In genomic region chr2:218271865-218272530, GRCh38 we compare ENCODE assay signal across 9 cellular contexts. TPM values are rescaled to one million over a fixed set of nuclear protein-coding genes. Genes with fewer than 3 reads are reported as not detected.
A peak's percentile ranks its signal among the peaks of the same experiment; 100 is the strongest.
DNase-seq lines count a peak whose midpoint lies in the region; ATAC-seq and TF ChIP-seq lines count a peak whose summit lies in the region.
"Had no signal": no experiment of that assay in that cellular context is flagged by ENCODE, and none has a peak within 500 bp of the region (broad histone marks: within the 10 kb centered on the region; RNA-seq: fewer than 3 reads in every experiment).

No MANE protein-coding gene starts in this region.

- in situ Hi-C loops in gastrocnemius medialis (cut with MboI; ENCODE audit: low sequenced_read_pairs in 4 of 4): loop anchor here in 2 of 4 donors (10.0 kb wide), 2 partner anchors 123 to 293 kb away; partner anchors contain the start of genes CNOT9 (in 1 of the 2), CTDSP1 (in 1 of the 2) and USP37 (in 1 of the 2)
- in situ Hi-C loops in G401 (cut with HindIII; ENCODE audit: low sequenced_read_pairs): no loop called here

- H3K27ac ChIP-seq in DOHH2 (ENCODE audit: low read depth, low read length) (no peak overlapping the region), Peyer's patch (peak overlapping the region; percentile 47 to 83 (median 68)), esophagus muscularis mucosa (replicated peaks in 1 of 4) (peak overlapping the region; percentile 73 to 79 (median 76)), gastrocnemius medialis (peak overlapping the region; percentile 78 to 90 (median 83))
- H3K27ac ChIP-seq: SJSA1 had no signal

- H3K4me1 ChIP-seq in DOHH2 (ENCODE audit: control insufficient read depth, low read length) (peaks cover 30% of the 10 kb centered on the region), Peyer's patch (peaks cover 0 to 55% (median 24%) of the 10 kb centered on the region in 4 donors), esophagus muscularis mucosa (peaks cover 47 to 77% (median 51%) of the 10 kb centered on the region in 4 donors), gastrocnemius medialis (peaks cover 38 to 51% of the 10 kb centered on the region in 2 donors)

- peaks cover 56% of the 10 kb centered on the region for H3K36me3 ChIP-seq in DOHH2 (ENCODE audit: control insufficient read depth, low read length)
- H3K36me3 ChIP-seq in Peyer's patch: peaks cover 0 to 46% (median 3%) of the 10 kb centered on the region in 3 donors
- H3K36me3 ChIP-seq in esophagus muscularis mucosa: peaks cover 35 to 55% (median 47%) of the 10 kb centered on the region in 4 donors
- peaks cover 0 to 43% of the 10 kb centered on the region in 2 donors for H3K36me3 ChIP-seq in gastrocnemius medialis

- peak overlapping the region; percentile 97 for H3K4me2 ChIP-seq in DOHH2 (ENCODE audit: low read length)

- TF ChIP-seq CTCF in DOHH2 (IDR thresholded peaks at IDR 0.05; ENCODE audit: low read depth, low read length, poor library complexity, severe bottlenecking): no peak
- TF ChIP-seq CTCF in Peyer's patch (IDR thresholded peaks at IDR 0.05): peak in 1 of 6 experiments; percentile 16
- no peak for TF ChIP-seq CTCF in esophagus muscularis mucosa (IDR thresholded peaks at IDR 0.05)
- no peak for TF ChIP-seq CTCF in gastrocnemius medialis (IDR thresholded peaks at IDR 0.05 in 4 of 5, conservative IDR thresholded peaks at IDR 0.05 in 1 of 5)

- DNase-seq in Peyer's patch: peak in 1 of 3 donors; percentile 53
- no peak for DNase-seq in esophagus muscularis mucosa (ENCODE audit: extremely low spot score)
- DNase-seq in gastrocnemius medialis: no peak
- DNase-seq in NCI-H2107 (lab: John Stamatoyannopoulos, UW): no peak
- DNase-seq in HUDEP-2 (lab: John Stamatoyannopoulos, UW; ENCODE audit: unreplicated experiment in 76 of 76): no peak
- no peak for DNase-seq in G401 (ENCODE audit: low spot score)

- peaks cover 4% of the 10 kb centered on the region; the same call in 1 of the 2 replicates for H3F3A ChIP-seq in DOHH2 (ENCODE audit: control insufficient read depth, insufficient read depth)

- ATAC-seq in gastrocnemius medialis (no peak), GM21723 (IDR thresholded peaks at IDR 0.05; ENCODE audit: unreplicated experiment) (no peak)

- H4K20me1 ChIP-seq in DOHH2 (ENCODE audit: control insufficient read depth, insufficient read depth, low read depth, low read length): no peaks in the 10 kb centered on the region

- H3K79me2 ChIP-seq in DOHH2 (ENCODE audit: control insufficient read depth, low read length): peaks cover 36% of the 10 kb centered on the region

- no peaks in the 10 kb centered on the region for H3K9me2 ChIP-seq in DOHH2 (replicated peaks; ENCODE audit: control insufficient read depth, low read length)

- H3K27me3 ChIP-seq in DOHH2 (ENCODE audit: control insufficient read depth, low read length) (no peaks in the 10 kb centered on the region), Peyer's patch (no peaks in the 10 kb centered on the region), esophagus muscularis mucosa (no peaks in the 10 kb centered on the region), gastrocnemius medialis (no peaks in the 10 kb centered on the region)
- H3K27me3 ChIP-seq: SJSA1 had no signal

- TF ChIP-seq POLR2A in Peyer's patch (IDR thresholded peaks at IDR 0.05): no peak
- TF ChIP-seq POLR2A in esophagus muscularis mucosa (IDR thresholded peaks at IDR 0.05; ENCODE audit: low read depth): no peak
- no peak for TF ChIP-seq POLR2A in gastrocnemius medialis (IDR thresholded peaks at IDR 0.05)

- no peak for TF ChIP-seq EP300 in esophagus muscularis mucosa (IDR thresholded peaks at IDR 0.05)

- intact Hi-C loops in esophagus muscularis mucosa (cut with DNase I) (loop anchor here (5.0 kb wide), 1 partner anchor 125 kb away; the partner anchor contains the start of gene CTDSP1), gastrocnemius medialis (cut with DNase I; ENCODE audit: low total_unique reads) (loop anchor here (1.0 to 10.0 kb wide), 5 partner anchors 13 to 1857 kb away; partner anchors contain the start of gene SMARCAL1)

- H3K4me3 ChIP-seq in DOHH2 (ENCODE audit: low read length): peak overlapping the region; percentile 85
- H3K4me3 ChIP-seq in Peyer's patch: peak overlapping the region in 1 of 4 donors; percentile 59
- peak overlapping the region; percentile 7 to 94 (median 90) for H3K4me3 ChIP-seq in esophagus muscularis mucosa
- H3K4me3 ChIP-seq in gastrocnemius medialis: peak overlapping the region in 3 of 4 donors; percentile 5 to 97 (median 89)

- H3K9me3 ChIP-seq in DOHH2 (ENCODE audit: control insufficient read depth, insufficient read depth, low read length): no peaks in the 10 kb centered on the region
- H3K9me3 ChIP-seq in Peyer's patch: no peaks in the 10 kb centered on the region
- no peaks in the 10 kb centered on the region for H3K9me3 ChIP-seq in esophagus muscularis mucosa
- H3K9me3 ChIP-seq in gastrocnemius medialis: no peaks in the 10 kb centered on the region
- H3K9me3 ChIP-seq: SJSA1 had no signal

- WGBS in esophagus muscularis mucosa: 62% methylated on average over 5 of the region's 5 CpGs

RNA-seq across cellular contexts. Expression of gene PNKD, which starts 1.7 kb away (rescaled TPM):
- total RNA-seq in Peyer's patch (100 to 1,000 TPM in 1 of 4 donors, 10 to 100 TPM in 3; 63.9 to 690 (median 70.4) TPM), esophagus muscularis mucosa (10 to 100 TPM; 40.3 to 74.1 (median 56.5) TPM), gastrocnemius medialis (10 to 100 TPM; 20.1 to 35.8 (median 31.9) TPM)
- total RNA-seq in G401 (2014; rRNA removed; shearing (Covaris generic)): 37.5 and 44.6 TPM in 2 replicates

RNA-seq across cellular contexts. Expression of gene AAMP, which starts 2.1 kb away (rescaled TPM):
- total RNA-seq in Peyer's patch (100 to 1,000 TPM in 3 of 4 donors, 10 to 100 TPM in 1; 91.8 to 151 (median 115) TPM), esophagus muscularis mucosa (100 to 1,000 TPM; 104 to 169 (median 144) TPM), gastrocnemius medialis (100 to 1,000 TPM in 1 of 4 donors, 10 to 100 TPM in 3; 87.1 to 134 (median 96.0) TPM)
- total RNA-seq in G401 (2014; rRNA removed; shearing (Covaris generic)): 128 and 217 TPM in 2 replicates

RNA-seq across cellular contexts. Expression of gene GPBAR1, which starts 11.2 kb away (rescaled TPM):
- total RNA-seq in Peyer's patch (1 to 10 TPM; 3.3 to 7.0 (median 3.9) TPM), esophagus muscularis mucosa (1 to 10 TPM in 3 of 4 donors, under 1 TPM in 1; 0.42 to 4.5 (median 3.9) TPM), gastrocnemius medialis (under 1 TPM in 1 of 4 donors, not detected in 3; 0.93 TPM)
- total RNA-seq in G401 (2014; rRNA removed; shearing (Covaris generic)): not detected in 2 replicates

RNA-seq across cellular contexts. Expression of gene TMBIM1, which starts 20.3 kb away (rescaled TPM):
- 100 to 1,000 TPM in 3 of 4 donors, 10 to 100 TPM in 1; 97.4 to 431 (median 280) TPM for total RNA-seq in Peyer's patch
- 100 to 1,000 TPM; 131 to 238 (median 197) TPM for total RNA-seq in esophagus muscularis mucosa
- 100 to 1,000 TPM; 142 to 296 (median 215) TPM for total RNA-seq in gastrocnemius medialis
- 83.7 and 100 TPM in 2 replicates for total RNA-seq in G401 (2014; rRNA removed; shearing (Covaris generic))

RNA-seq across cellular contexts. Expression of gene ARPC2, which starts 55.0 kb away (rescaled TPM):
- 100 to 1,000 TPM; 210 to 284 (median 246) TPM for total RNA-seq in Peyer's patch
- 100 to 1,000 TPM; 257 to 300 (median 270) TPM for total RNA-seq in esophagus muscularis mucosa
- 100 to 1,000 TPM; 181 to 231 (median 193) TPM for total RNA-seq in gastrocnemius medialis
- 263 and 286 TPM in 2 replicates for total RNA-seq in G401 (2014; rRNA removed; shearing (Covaris generic))
